19 cellular contexts compared by ENCODE assay signal in genomic region chr9:114320710-114321109, GRCh38. TPM values are rescaled to one million over a fixed set of nuclear protein-coding genes. Genes with fewer than 3 reads are reported as not detected.
DNase-seq lines count a peak whose midpoint lies in the region; ATAC-seq, FAIRE-seq and TF ChIP-seq lines count a peak whose summit lies in the region.
"Not testable (repeated sequence)": the region's sequence is repeated elsewhere in the genome, so short reads cannot be mapped to it uniquely, and the experiment has no call there.
"Had no signal": no experiment of that assay in that cellular context is flagged by ENCODE, and none has a peak within 500 bp of the region (broad histone marks: within the 10 kb centered on the region; RNA-seq: fewer than 3 reads in every experiment).

No MANE protein-coding gene starts in this region.

- not testable (repeated sequence) for H3K4me3 ChIP-seq in bronchial epithelial cell (ENCODE audit: low read depth, low read length); fibroblast of pulmonary artery (replicated peaks; ENCODE audit: low read depth, low read length); left lung; spleen

- not testable (repeated sequence) for H3K4me1 Mint-ChIP-seq in activated T-helper 17 cell treated with anti-CD3 and anti-CD28 coated beads, Interleukin-2, amount 50 U/mL, for 72 hours

- peak; percentile 87 for DNase-seq in Daoy (ENCODE audit: low read depth)
- DNase-seq in LHCN-M2 (ENCODE audit: low read depth) = peak; percentile 34
- DNase-seq in RPMI7951 (ENCODE audit: low read depth) = peak; percentile 66
- DNase-seq in bronchial epithelial cell (ENCODE audit: low read depth) = peak; percentile 66
- peak; percentile 61 for DNase-seq in fibroblast of pulmonary artery (ENCODE audit: low read depth)
- peak in 1 of 2 donors; percentile 36 for DNase-seq in left lung
- DNase-seq in spleen = peak; percentile 25

- H3K4me1 ChIP-seq in left lung = peaks cover 0 to 39% of the 10 kb centered on the region in 2 donors
- H3K4me1 ChIP-seq in spleen = peaks cover 0 to 24% (median 0%) of the 10 kb centered on the region in 6 donors

- intact Hi-C loops in left lung (cut with DNase I); spleen (cut with DNase I; ENCODE audit: low total_unique reads): not testable (repeated sequence)

- not testable (repeated sequence) for H3K27me3 ChIP-seq in bronchial epithelial cell (ENCODE audit: control insufficient read depth, insufficient read depth, low read length); left lung
- H3K27me3 ChIP-seq in spleen (replicated peaks in 1 of 7) = peaks cover 0 to 25% (median 0%) of the 10 kb centered on the region in 7 donors

- not testable (repeated sequence) for H3K36me3 ChIP-seq in bronchial epithelial cell (ENCODE audit: control insufficient read depth, insufficient read depth, low read length); left lung; spleen

- H3K4me3 Mint-ChIP-seq in activated T-helper 17 cell treated with anti-CD3 and anti-CD28 coated beads, Interleukin-2, amount 50 U/mL, for 72 hours = not testable (repeated sequence)

- H3K27me3 Mint-ChIP-seq in activated T-helper 17 cell treated with anti-CD3 and anti-CD28 coated beads, Interleukin-2, amount 50 U/mL, for 72 hours = peaks cover 12% of the 10 kb centered on the region

- WGBS in spleen, 5 donors = 79 to 90% (median 87%) methylated on average over 7 of the region's 7 CpGs

- peak; percentile 69 for ATAC-seq in activated T-helper 17 cell treated with anti-CD3 and anti-CD28 coated beads, Interleukin-2, amount 50 U/mL, for 72 hours (replicated peaks)
- ATAC-seq in left lung = peak; percentile 8

- not testable (repeated sequence) for FAIRE-seq in bronchial epithelial cell (lab: Jason Lieb, UNC)

- H3K36me3 Mint-ChIP-seq in activated T-helper 17 cell treated with anti-CD3 and anti-CD28 coated beads, Interleukin-2, amount 50 U/mL, for 72 hours (ENCODE audit: low read depth) = not testable (repeated sequence)

- not testable (repeated sequence) for TF ChIP-seq POLR2A in spleen (IDR thresholded peaks at IDR 0.05)

- not testable (repeated sequence) for H3K27ac ChIP-seq in left lung, spleen

- H3K9me3 ChIP-seq in left lung, spleen: not testable (repeated sequence)

- TF ChIP-seq CTCF in bronchial epithelial cell (IDR thresholded peaks at IDR 0.05; ENCODE audit: insufficient read depth, low read length, severe bottlenecking); fibroblast of pulmonary artery (IDR thresholded peaks at IDR 0.05; ENCODE audit: low read length, missing control alignments); left lung (IDR thresholded peaks at IDR 0.05); spleen (IDR thresholded peaks at IDR 0.05 in 8 of 11, conservative IDR thresholded peaks at IDR 0.05 in 3 of 11): not testable (repeated sequence)

- H3K9me3 Mint-ChIP-seq in activated T-helper 17 cell treated with anti-CD3 and anti-CD28 coated beads, Interleukin-2, amount 50 U/mL, for 72 hours = not testable (repeated sequence)

- not testable (repeated sequence) for H3K27ac Mint-ChIP-seq in activated T-helper 17 cell treated with anti-CD3 and anti-CD28 coated beads, Interleukin-2, amount 50 U/mL, for 72 hours

RNA-seq across cellular contexts. Expression of gene ORM1, which starts 2.2 kb away (rescaled TPM):
- not detected in 2 replicates for total RNA-seq in Daoy (2014; rRNA removed; shearing (Covaris generic))
- total RNA-seq in LHCN-M2 (2014; rRNA removed) (not detected in 2 replicates), bronchial epithelial cell (not detected in 2 replicates), left lung (10 to 100 TPM in 1 of 2 donors, 1 to 10 TPM in 1; 6.9 to 87.0 TPM), spleen (10 to 100 TPM in 2 of 7 donors, 1 to 10 TPM in 4, under 1 TPM in 1; 0.95 to 13.6 (median 6.2) TPM)
- polyA plus RNA-seq in LHCN-M2 (2012) = not detected
- not detected in 2 replicates for total RNA-seq in RPMI7951 (2014; rRNA removed; shearing (Covaris generic))
- not detected for total RNA-seq in activated T-helper 17 cell treated with anti-CD3 and anti-CD28 coated beads, Interleukin-2, amount 50 U/mL, for 72 hours
- polyA plus RNA-seq in spleen = 1 to 10 TPM in 2 of 3 donors, under 1 TPM in 1; 0.99 to 2.0 (median 1.7) TPM
- total RNA-seq: activated B cell treated with CpG ODN at 0.5 μM for 24 hours; activated naive CD8-positive, alpha-beta T cell treated with anti-CD3 and anti-CD28 coated beads for 36 hours; activated T-helper 2 cell treated with anti-CD3 and anti-CD28 coated beads, Interferon-gamma antibody, Interleukin-2, Interleukin-4, amounts not matched to agents 10 μg/mL and 5 μg/mL and 100 μg/mL, durations not matched to agents 14 hours and 24 hours and 36 hours; cerebellum; epithelial cell of proximal tubule; lower leg skin; mononuclear cell; osteocyte; smooth muscle cell; tibial nerve had no signal

RNA-seq across cellular contexts. Expression of gene ORM2, which starts 9.0 kb away (rescaled TPM):
- not detected in 2 replicates for total RNA-seq in Daoy (2014; rRNA removed; shearing (Covaris generic))
- total RNA-seq in LHCN-M2 (2014; rRNA removed) (not detected in 2 replicates), bronchial epithelial cell (not detected in 2 replicates), left lung (10 to 100 TPM in 1 of 2 donors, 1 to 10 TPM in 1; 3.4 to 29.9 TPM), spleen (under 1 TPM in 2 of 7 donors, not detected in 5; 0.57 to 0.93 TPM)
- polyA plus RNA-seq in LHCN-M2 (2012) = not detected
- not detected in 2 replicates for total RNA-seq in RPMI7951 (2014; rRNA removed; shearing (Covaris generic))
- not detected for total RNA-seq in activated T-helper 17 cell treated with anti-CD3 and anti-CD28 coated beads, Interleukin-2, amount 50 U/mL, for 72 hours
- polyA plus RNA-seq in spleen = under 1 TPM in 2 of 3 donors, not detected in 1; 0.13 to 0.18 TPM
- total RNA-seq: activated B cell treated with CpG ODN at 0.5 μM for 24 hours; activated naive CD8-positive, alpha-beta T cell treated with anti-CD3 and anti-CD28 coated beads for 36 hours; activated T-helper 2 cell treated with anti-CD3 and anti-CD28 coated beads, Interferon-gamma antibody, Interleukin-2, Interleukin-4, amounts not matched to agents 10 μg/mL and 5 μg/mL and 100 μg/mL, durations not matched to agents 14 hours and 24 hours and 36 hours; cerebellum; epithelial cell of proximal tubule; lower leg skin; mononuclear cell; natural killer cell; osteocyte; smooth muscle cell; tibial nerve had no signal
- polyA plus RNA-seq: smooth muscle cell had no signal
